Comparison of ENCODE assay signal across 8 cellular contexts in the genomic region with DNA sequence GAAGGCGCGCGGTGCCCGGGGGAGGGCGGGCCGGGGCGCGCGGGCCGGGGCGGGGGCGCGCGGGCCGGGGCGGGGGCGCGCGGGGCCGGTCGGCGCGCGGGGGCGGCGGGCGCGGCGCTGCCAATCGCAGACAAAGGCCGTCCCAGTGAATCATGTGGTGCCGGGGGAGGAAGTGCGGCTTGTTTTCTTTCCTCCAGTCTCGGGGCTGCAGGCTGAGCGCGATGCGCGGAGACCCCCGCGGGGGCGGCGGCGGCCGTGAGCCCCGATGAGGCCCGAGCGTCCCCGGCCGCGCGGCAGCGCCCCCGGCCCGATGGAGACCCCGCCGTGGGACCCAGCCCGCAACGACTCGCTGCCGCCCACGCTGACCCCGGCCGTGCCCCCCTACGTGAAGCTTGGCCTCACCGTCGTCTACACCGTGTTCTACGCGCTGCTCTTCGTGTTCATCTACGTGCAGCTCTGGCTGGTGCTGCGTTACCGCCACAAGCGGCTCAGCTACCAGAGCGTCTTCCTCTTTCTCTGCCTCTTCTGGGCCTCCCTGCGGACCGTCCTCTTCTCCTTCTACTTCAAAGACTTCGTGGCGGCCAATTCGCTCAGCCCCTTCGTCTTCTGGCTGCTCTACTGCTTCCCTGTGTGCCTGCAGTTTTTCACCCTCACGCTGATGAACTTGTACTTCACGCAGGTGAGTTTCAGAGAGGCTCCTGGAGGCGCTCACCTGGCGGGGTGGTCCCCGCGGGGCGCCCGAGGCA. TPM values are rescaled to one million over a fixed set of nuclear protein-coding genes. Genes with fewer than 3 reads are reported as not detected.
DNase-seq lines count a peak whose midpoint lies in the region; ATAC-seq lines count a peak whose summit lies in the region.

Gene GPR137B (plus strand): TSS at position 182 of the 746 bp plus-strand sequence. CDS start 84 bp downstream, at position 266.

- DNase-seq in AML-193 (lab: John Stamatoyannopoulos, UW), result peak; percentile 54 to 60
- peak; percentile 58 for DNase-seq in OCI-M1 (lab: John Stamatoyannopoulos, UW)
- DNase-seq in activated T-helper 1 cell treated with anti-CD3 and anti-CD28 coated beads, Interleukin-12 subunit alpha, Interleukin-12 subunit beta, Interleukin-2, Interleukin-4 antibody, amounts not matched to agents 30 ng/mL and 10 ng/mL and 1 ng/mL, durations not matched to agents 14 hours and 24 hours and 36 hours (ENCODE audit: low spot score), result peak; percentile 39
- peak; percentile 38 for DNase-seq in fibroblast of peridontal ligament (ENCODE audit: extremely low read depth)
- peak; percentile 73 for DNase-seq in natural killer cell treated with Interleukin-12 subunit alpha and Interleukin-12 subunit beta and Interleukin-15 and Interleukin-18, amount 100 ng/mL, for 72 hours (ENCODE audit: low spot score)
- peak; percentile 23 for DNase-seq in stromal cell of bone marrow (ENCODE audit: low read depth)

- ATAC-seq in GM18909 (IDR thresholded peaks at IDR 0.05; ENCODE audit: poor library complexity, unreplicated experiment), result peak; percentile 71
- ATAC-seq in HG03135 (IDR thresholded peaks at IDR 0.05; ENCODE audit: unreplicated experiment), result peak; percentile 61
- peak; percentile 82 to 85 for ATAC-seq in natural killer cell treated with Interleukin-12 subunit alpha and Interleukin-12 subunit beta and Interleukin-15 and Interleukin-18, amount 100 ng/mL, for 72 hours

- H3K27me3 Mint-ChIP-seq in activated T-helper 1 cell treated with anti-CD3 and anti-CD28 coated beads, Interleukin-12 subunit alpha, Interleukin-12 subunit beta, Interleukin-2, Interleukin-4 antibody, amounts not matched to agents 30 ng/mL and 10 ng/mL and 1 ng/mL, durations not matched to agents 14 hours and 24 hours and 36 hours (ENCODE audit: insufficient read depth), result peaks cover 41% of the 10 kb centered on the region
- H3K27me3 Mint-ChIP-seq in natural killer cell treated with Interleukin-12 subunit alpha and Interleukin-12 subunit beta and Interleukin-15 and Interleukin-18, amount 100 ng/mL, for 72 hours, result peaks cover 19 to 35% of the 10 kb centered on the region in 2 donors

- peak within 1 kb of the TSS; percentile 91 for H3K4me3 Mint-ChIP-seq in activated T-helper 1 cell treated with anti-CD3 and anti-CD28 coated beads, Interleukin-12 subunit alpha, Interleukin-12 subunit beta, Interleukin-2, Interleukin-4 antibody, amounts not matched to agents 30 ng/mL and 10 ng/mL and 1 ng/mL, durations not matched to agents 14 hours and 24 hours and 36 hours
- H3K4me3 Mint-ChIP-seq in natural killer cell treated with Interleukin-12 subunit alpha and Interleukin-12 subunit beta and Interleukin-15 and Interleukin-18, amount 100 ng/mL, for 72 hours, result peak within 1 kb of the TSS; percentile 94

- H3K27ac Mint-ChIP-seq in activated T-helper 1 cell treated with anti-CD3 and anti-CD28 coated beads, Interleukin-12 subunit alpha, Interleukin-12 subunit beta, Interleukin-2, Interleukin-4 antibody, amounts not matched to agents 30 ng/mL and 10 ng/mL and 1 ng/mL, durations not matched to agents 14 hours and 24 hours and 36 hours, result peak within 1 kb of the TSS; percentile 93
- peak within 1 kb of the TSS; percentile 69 to 70 for H3K27ac Mint-ChIP-seq in natural killer cell treated with Interleukin-12 subunit alpha and Interleukin-12 subunit beta and Interleukin-15 and Interleukin-18, amount 100 ng/mL, for 72 hours

- intact Hi-C loops in activated T-helper 1 cell treated with anti-CD3 and anti-CD28 coated beads, Interleukin-12 subunit alpha, Interleukin-12 subunit beta, Interleukin-2, Interleukin-4 antibody, amounts not matched to agents 30 ng/mL and 10 ng/mL and 1 ng/mL, durations not matched to agents 14 hours and 24 hours and 36 hours (cut with micrococcal nuclease), result loop anchor here (1.0 to 5.0 kb wide), 8 partner anchors 20 to 1770 kb away; partner anchors contain the start of genes COA6, EDARADD and LGALS8

- peaks cover 25% of the 10 kb centered on the region for H3K4me1 Mint-ChIP-seq in activated T-helper 1 cell treated with anti-CD3 and anti-CD28 coated beads, Interleukin-12 subunit alpha, Interleukin-12 subunit beta, Interleukin-2, Interleukin-4 antibody, amounts not matched to agents 30 ng/mL and 10 ng/mL and 1 ng/mL, durations not matched to agents 14 hours and 24 hours and 36 hours (ENCODE audit: low read depth)
- peaks cover 26 to 34% of the 10 kb centered on the region in 2 donors for H3K4me1 Mint-ChIP-seq in natural killer cell treated with Interleukin-12 subunit alpha and Interleukin-12 subunit beta and Interleukin-15 and Interleukin-18, amount 100 ng/mL, for 72 hours (ENCODE audit: low read depth in 2 of 2)

- H3K9me3 Mint-ChIP-seq in activated T-helper 1 cell treated with anti-CD3 and anti-CD28 coated beads, Interleukin-12 subunit alpha, Interleukin-12 subunit beta, Interleukin-2, Interleukin-4 antibody, amounts not matched to agents 30 ng/mL and 10 ng/mL and 1 ng/mL, durations not matched to agents 14 hours and 24 hours and 36 hours, result no peaks in the 10 kb centered on the region
- H3K9me3 Mint-ChIP-seq in natural killer cell treated with Interleukin-12 subunit alpha and Interleukin-12 subunit beta and Interleukin-15 and Interleukin-18, amount 100 ng/mL, for 72 hours, result no peaks in the 10 kb centered on the region

- peaks cover 4% of the 10 kb centered on the region for H3K36me3 Mint-ChIP-seq in activated T-helper 1 cell treated with anti-CD3 and anti-CD28 coated beads, Interleukin-12 subunit alpha, Interleukin-12 subunit beta, Interleukin-2, Interleukin-4 antibody, amounts not matched to agents 30 ng/mL and 10 ng/mL and 1 ng/mL, durations not matched to agents 14 hours and 24 hours and 36 hours (ENCODE audit: low read depth)
- H3K36me3 Mint-ChIP-seq in natural killer cell treated with Interleukin-12 subunit alpha and Interleukin-12 subunit beta and Interleukin-15 and Interleukin-18, amount 100 ng/mL, for 72 hours, result no peaks in the 10 kb centered on the region

RNA-seq across cellular contexts. Expression of gene GPR137B, which starts in this region (rescaled TPM):
- total RNA-seq in activated T-helper 1 cell treated with anti-CD3 and anti-CD28 coated beads, Interleukin-12 subunit alpha, Interleukin-12 subunit beta, Interleukin-2, Interleukin-4 antibody, amounts not matched to agents 30 ng/mL and 10 ng/mL and 1 ng/mL, durations not matched to agents 14 hours and 24 hours and 36 hours, result 9.2 and 10.5 TPM in 2 replicates
- 10 to 100 TPM in 1 of 2 donors, 1 to 10 TPM in 1; 8.6 to 16.8 TPM for total RNA-seq in natural killer cell treated with Interleukin-12 subunit alpha and Interleukin-12 subunit beta and Interleukin-15 and Interleukin-18, amount 100 ng/mL, for 72 hours

Comparison
In these comparisons a context has a peak if more than half of its experiments do, and no peak if none do; other contexts are left out.
1. Peak in every context shown above with its lines: DNase-seq and ATAC-seq.
2. DNase-seq: peak in every context shown above with its lines; median percentile 73 in natural killer cell treated with Interleukin-12 subunit alpha and Interleukin-12 subunit beta and Interleukin-15 and Interleukin-18, amount 100 ng/mL, for 72 hours; 58 in OCI-M1; 57 in AML-193; 39 in activated T-helper 1 cell treated with anti-CD3 and anti-CD28 coated beads, Interleukin-12 subunit alpha, Interleukin-12 subunit beta, Interleukin-2, Interleukin-4 antibody, amounts not matched to agents 30 ng/mL and 10 ng/mL and 1 ng/mL, durations not matched to agents 14 hours and 24 hours and 36 hours; 38 in fibroblast of peridontal ligament; 23 in stromal cell of bone marrow.